ENCODE assay signal across 1 cellular context in genomic region chr15:78927077-78927790, GRCh38.
TF ChIP-seq lines count a peak whose summit lies in the region.

No MANE protein-coding gene starts in this region.

TF ChIP-seq in GM12891, 5 proteins besides CTCF, POLR2A, EP300 and RAD21:
- 0 out of 2 replicates have a peak, but pooled peaks have one; percentile 37 for TF ChIP-seq POLR2AphosphoS5 (IDR thresholded peaks at IDR 0.05; ENCODE audit: low read depth, low read length)
- no peak for TF ChIP-seq PAX5 (IDR thresholded peaks at IDR 0.05; ENCODE audit: insufficient read depth, low read length, severe bottlenecking)
TF ChIP-seq in GM12891: peak in this region for 1.
